22 cellular contexts compared by ENCODE assay signal in the genomic region with DNA sequence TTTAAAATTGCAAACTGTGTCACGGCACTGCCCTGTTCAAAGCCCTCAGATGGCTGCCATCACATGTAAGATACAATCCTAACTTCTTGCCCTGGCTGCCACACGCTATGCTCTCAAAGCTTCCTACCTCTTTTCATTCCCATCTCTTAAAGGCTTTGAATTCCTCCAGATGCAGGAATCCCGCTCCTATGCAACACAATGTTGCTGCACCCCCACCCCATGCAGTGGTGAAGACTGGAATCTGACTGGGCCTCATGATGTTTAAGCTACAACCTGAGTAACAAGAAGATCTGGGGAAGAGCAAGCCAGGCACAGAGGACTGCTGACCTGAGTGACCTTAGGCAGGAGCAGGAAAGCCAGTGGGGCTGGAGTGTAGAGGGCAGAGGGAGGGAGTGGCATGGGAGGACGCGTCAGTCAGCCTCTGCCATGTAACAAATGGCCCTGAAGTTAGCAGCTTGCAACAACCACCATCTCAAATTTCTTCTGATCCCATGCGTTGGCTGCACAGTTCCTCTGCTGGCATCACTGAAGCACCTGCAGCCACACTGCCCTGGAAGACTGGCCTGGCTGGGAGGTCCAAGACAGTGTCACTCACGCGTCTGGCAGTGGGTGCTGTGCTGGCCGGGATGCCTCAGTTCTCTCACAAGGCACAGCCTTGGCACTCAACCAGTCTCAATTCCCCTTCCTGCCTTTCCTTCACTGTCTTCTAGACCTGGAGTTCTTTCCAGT.
DNase-seq lines count a peak whose midpoint lies in the region; TF ChIP-seq lines count a peak whose summit lies in the region.
"Had no signal": no experiment of that assay in that cellular context is flagged by ENCODE, and none has a peak within 500 bp of the region (broad histone marks: within the 10 kb centered on the region; RNA-seq: fewer than 3 reads in every experiment).

No MANE protein-coding gene starts in this region.

- H3K36me3 Mint-ChIP-seq in H9 (ENCODE audit: insufficient read depth in 1 of 3, low read depth in 3 of 3) (peaks cover 0 to 7% (median 0%) of the 10 kb centered on the region in 3 experiments; a peak in 5 of 7 replicates), neural progenitor cell (no peaks in the 10 kb centered on the region)

- H2AFZ ChIP-seq in H9 (ENCODE audit: low read length) (no peak overlapping the region), neural progenitor cell (replicated peaks) (no peak overlapping the region)
- H2AFZ ChIP-seq: PC-9 had no signal

- no peaks in the 10 kb centered on the region for H3K27me3 ChIP-seq in H9 (ENCODE audit: insufficient read depth, low read length)
- H3K27me3 ChIP-seq in neural progenitor cell, result no peaks in the 10 kb centered on the region
- no peaks in the 10 kb centered on the region for H3K27me3 ChIP-seq in testis
- H3K27me3 ChIP-seq: BLaER1 treated with 17β-estradiol and CSF1 and Interleukin-3, amounts not matched to agents 10 nM and 100 nM; MG63 had no signal

- peaks cover 8% of the 10 kb centered on the region for H3K27me3 Mint-ChIP-seq in H9 (ENCODE audit: low read depth)
- H3K27me3 Mint-ChIP-seq in neural progenitor cell (ENCODE audit: insufficient read depth, low read depth), result peaks cover 13% of the 10 kb centered on the region
- H3K27me3 Mint-ChIP-seq: CD4-positive, alpha-beta T cell had no signal

- no peak overlapping the region for H3K4me2 ChIP-seq in H9 (ENCODE audit: insufficient read depth, insufficient read length, low read length)
- H3K4me2 ChIP-seq in neural progenitor cell, result no peak overlapping the region
- H3K4me2 ChIP-seq: A549; BLaER1 treated with 17β-estradiol and CSF1 and Interleukin-3, amounts not matched to agents 10 nM and 100 nM; PC-9 had no signal

- H3K4me3 ChIP-seq in neural progenitor cell (no peak overlapping the region), testis (no peak overlapping the region)
- H3K4me3 ChIP-seq: A549; BLaER1 treated with 17β-estradiol and CSF1 and Interleukin-3, amounts not matched to agents 10 nM and 100 nM; MG63; PC-9 had no signal

- H2BK15ac ChIP-seq in H9 (ENCODE audit: low read depth, low read length), result 0 out of 2 replicates have a peak overlapping the region, but pooled peaks have one; percentile 14

- H3K4me1 ChIP-seq in H9 (ENCODE audit: insufficient read depth, low read length) (no peaks in the 10 kb centered on the region; the same call in 1 of the 2 replicates), neural progenitor cell (peaks cover 19% of the 10 kb centered on the region), testis (peaks cover 11% of the 10 kb centered on the region)
- H3K4me1 ChIP-seq: A549; BLaER1 treated with 17β-estradiol and CSF1 and Interleukin-3, amounts not matched to agents 10 nM and 100 nM had no signal

- no peak overlapping the region for H3K23ac ChIP-seq in H9 (ENCODE audit: insufficient read length, low read depth, low read length)

- H2BK12ac ChIP-seq in H9 (ENCODE audit: insufficient read length, low read depth, low read length), result no peak overlapping the region

- no peak for TF ChIP-seq POLR2A in testis (IDR thresholded peaks at IDR 0.05)

- no peak overlapping the region for H3K4ac ChIP-seq in H9 (ENCODE audit: low read depth, low read length)

- DNase-seq in H9 (no peak), iPS DF 4.7 (ENCODE audit: extremely low read depth, low spot score) (peak; percentile 44), retina (no peak), neural progenitor cell (ENCODE audit: low spot score) (no peak), testis (no peak)
- DNase-seq in stimulated activated naive CD4-positive, alpha-beta T cell (lab: John Stamatoyannopoulos, UW), result no peak
- DNase-seq: AML-193; CD4-positive, alpha-beta T cell; HCEC 1CT; KG1; MG63; NCI-H1105 treated with DMSO at 0.1 percent for 48 hours; NCI-H146; NCI-H1930; NCI-H2107; NCI-H524 treated with DMSO at 0.1 percent for 48 hours; NCI-H774; PC-9; Right ventricle myocardium superior had no signal

- no peaks in the 10 kb centered on the region for H3K79me1 ChIP-seq in H9 (ENCODE audit: insufficient read depth, low read depth, low read length, poor library complexity, severe bottlenecking)

- no peaks in the 10 kb centered on the region for H3K79me2 ChIP-seq in H9 (ENCODE audit: insufficient read depth, low read length)
- H3K79me2 ChIP-seq in neural progenitor cell (ENCODE audit: low read depth), result no peaks in the 10 kb centered on the region

- no peak overlapping the region for H4K5ac ChIP-seq in H9 (ENCODE audit: insufficient read length, low read depth, low read length)

- no peak overlapping the region for H2BK20ac ChIP-seq in H9 (ENCODE audit: low read depth, low read length, poor library complexity, severe bottlenecking)

- intact Hi-C loops in testis (cut with DNase I; ENCODE audit: low total_unique reads), result no loop called here

- H4K20me1 ChIP-seq in H9 (ENCODE audit: control insufficient read depth, insufficient read depth, insufficient read length) (no peaks in the 10 kb centered on the region), neural progenitor cell (ENCODE audit: low read depth) (no peaks in the 10 kb centered on the region)
- H4K20me1 ChIP-seq: BLaER1 treated with 17β-estradiol and CSF1 and Interleukin-3, amounts not matched to agents 10 nM and 100 nM had no signal

- H3K9me3 ChIP-seq in H9 (ENCODE audit: control insufficient read depth, low read depth, low read length), result no peaks in the 10 kb centered on the region
- no peaks in the 10 kb centered on the region for H3K9me3 ChIP-seq in neural progenitor cell (ENCODE audit: low read depth)
- no peaks in the 10 kb centered on the region for H3K9me3 ChIP-seq in testis
- H3K9me3 ChIP-seq: MG63 had no signal

- WGBS in H9 (ENCODE audit: extremely low coverage, insufficient read length, low lambda C conversion rate), result no CpG with 5 or more reads among the region's 9 CpGs
- 94% methylated on average over 9 of the region's 9 CpGs for WGBS in testis, 2 donors

- no peaks in the 10 kb centered on the region for H3K36me3 ChIP-seq in neural progenitor cell
- no peaks in the 10 kb centered on the region for H3K36me3 ChIP-seq in testis (ENCODE audit: low read depth, missing control alignments)
- H3K36me3 ChIP-seq: BLaER1 treated with 17β-estradiol and CSF1 and Interleukin-3, amounts not matched to agents 10 nM and 100 nM; MG63 had no signal

- no peak overlapping the region for H4K8ac ChIP-seq in H9 (replicated peaks; ENCODE audit: insufficient read length, low read depth, low read length)

- H2BK5ac ChIP-seq in H9 (ENCODE audit: insufficient read length, low read length), result no peak overlapping the region

- H3F3A ChIP-seq in neural progenitor cell (ENCODE audit: low read depth), result peaks cover 16% of the 10 kb centered on the region

- H3K14ac ChIP-seq in H9 (ENCODE audit: insufficient read depth, low read length), result peak overlapping the region; percentile 2; the same call in 1 of the 2 replicates

- no peaks in the 10 kb centered on the region for H3K23me2 ChIP-seq in H9 (ENCODE audit: insufficient read length, low read depth, low read length, poor library complexity, severe bottlenecking)

- H3K4me1 Mint-ChIP-seq in H9 (peaks cover 22 to 31% of the 10 kb centered on the region in 2 experiments), neural progenitor cell (peaks cover 16% of the 10 kb centered on the region)

- H3K4me3 Mint-ChIP-seq in H9, result no peak overlapping the region; a peak in 1 of 5 replicates
- no peak overlapping the region for H3K4me3 Mint-ChIP-seq in neural progenitor cell
- H3K4me3 Mint-ChIP-seq: CD4-positive, alpha-beta T cell had no signal

- TF ChIP-seq CTCF in H9 (conservative IDR thresholded peaks at IDR 0.05) (no peak), VCaP (conservative IDR thresholded peaks at IDR 0.05) (no peak), neural progenitor cell (IDR thresholded peaks at IDR 0.05) (no peak), testis (IDR thresholded peaks at IDR 0.05) (no peak)

- no peak overlapping the region for H3K56ac ChIP-seq in H9 (ENCODE audit: insufficient read length, low read depth, low read length)

- no peak overlapping the region for H3K9ac ChIP-seq in H9 (ENCODE audit: extremely low read depth, insufficient read length, low read length)
- no peak overlapping the region for H3K9ac ChIP-seq in neural progenitor cell
- H3K9ac ChIP-seq: BLaER1 treated with 17β-estradiol and CSF1 and Interleukin-3, amounts not matched to agents 10 nM and 100 nM had no signal

- H2AK5ac ChIP-seq in H9 (ENCODE audit: insufficient read length, low read length), result no peak overlapping the region

- H3K9me3 Mint-ChIP-seq in H9, result peaks cover 2 to 7% of the 10 kb centered on the region in 2 experiments; a peak in 4 of 5 replicates
- no peaks in the 10 kb centered on the region for H3K9me3 Mint-ChIP-seq in neural progenitor cell
- H3K9me3 Mint-ChIP-seq: CD4-positive, alpha-beta T cell had no signal

- H3K27ac ChIP-seq in H9 (ENCODE audit: insufficient read length, low read depth, low read length) (no peak overlapping the region), VCaP (0 out of 2 replicates have a peak overlapping the region, but pooled peaks have one; percentile 50), neural progenitor cell (no peak overlapping the region), testis (no peak overlapping the region)
- H3K27ac ChIP-seq: A549; BLaER1 treated with 17β-estradiol and CSF1 and Interleukin-3, amounts not matched to agents 10 nM and 100 nM; PC-9 had no signal

- no peak overlapping the region for H4K91ac ChIP-seq in H9 (ENCODE audit: insufficient read length, low read depth, low read length)

- no peak overlapping the region for H2BK120ac ChIP-seq in H9 (ENCODE audit: low read depth, low read length, poor library complexity, severe bottlenecking)

- H3K18ac ChIP-seq in H9 (ENCODE audit: insufficient read length, low read depth, low read length), result no peak overlapping the region

- peak overlapping the region in 2 of 3 experiments; percentile 74 to 75; a peak in 2 of 7 replicates for H3K27ac Mint-ChIP-seq in H9
- no peak overlapping the region for H3K27ac Mint-ChIP-seq in neural progenitor cell
- H3K27ac Mint-ChIP-seq: CD4-positive, alpha-beta T cell had no signal

- no peak overlapping the region for H3T11ph ChIP-seq in H9 (ENCODE audit: low read length)
